1 cellular context compared by ENCODE assay signal in the genomic region with DNA sequence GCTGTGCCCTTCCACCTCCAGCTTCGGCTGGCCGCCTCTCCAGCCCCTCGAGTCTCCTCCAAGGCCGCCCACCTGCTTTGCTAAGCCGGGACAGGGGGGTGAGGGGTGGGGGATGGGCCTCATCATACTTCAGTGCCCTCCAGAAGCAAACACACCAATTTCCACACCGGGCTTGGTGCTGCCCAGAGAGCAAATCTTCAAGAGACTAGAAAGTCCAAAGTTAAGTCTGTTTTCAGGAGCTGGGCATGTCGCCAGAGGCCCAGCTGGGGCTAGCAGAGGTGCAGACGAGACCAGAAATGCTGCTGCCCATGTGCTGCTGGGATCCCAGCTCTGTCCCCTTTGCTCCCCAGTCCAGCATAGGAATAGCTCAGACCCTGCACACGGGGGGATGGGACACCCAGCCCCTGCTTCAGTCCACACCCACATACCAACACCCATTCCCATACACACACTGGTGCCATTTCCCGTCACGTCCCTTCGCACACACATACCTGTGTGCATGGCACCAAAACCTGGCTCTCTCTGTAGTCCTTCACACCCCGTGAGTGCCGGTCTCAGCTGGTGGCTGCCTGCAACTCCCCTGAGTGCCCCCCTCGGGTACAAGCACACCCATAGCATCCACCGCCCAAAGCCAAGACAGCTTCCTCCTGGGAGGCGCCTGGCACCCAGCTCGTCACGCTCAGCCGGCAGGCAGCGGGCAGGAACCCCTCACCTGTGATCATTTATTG.
TF ChIP-seq lines count a peak whose summit lies in the region.

No MANE protein-coding gene starts in this region.

TF ChIP-seq in HepG2, 621 proteins besides CTCF, POLR2A, EP300 and RAD21 (continued from another document):
- TF ChIP-seq HDAC2 (CRISPR knock-in tag; IDR thresholded peaks at IDR 0.05) (peak; percentile 21; the same call in 1 of the 2 replicates), SMC3 (IDR thresholded peaks at IDR 0.05; ENCODE audit: low read length) (no peak)
